15 cellular contexts compared by ENCODE assay signal in the genomic region with DNA sequence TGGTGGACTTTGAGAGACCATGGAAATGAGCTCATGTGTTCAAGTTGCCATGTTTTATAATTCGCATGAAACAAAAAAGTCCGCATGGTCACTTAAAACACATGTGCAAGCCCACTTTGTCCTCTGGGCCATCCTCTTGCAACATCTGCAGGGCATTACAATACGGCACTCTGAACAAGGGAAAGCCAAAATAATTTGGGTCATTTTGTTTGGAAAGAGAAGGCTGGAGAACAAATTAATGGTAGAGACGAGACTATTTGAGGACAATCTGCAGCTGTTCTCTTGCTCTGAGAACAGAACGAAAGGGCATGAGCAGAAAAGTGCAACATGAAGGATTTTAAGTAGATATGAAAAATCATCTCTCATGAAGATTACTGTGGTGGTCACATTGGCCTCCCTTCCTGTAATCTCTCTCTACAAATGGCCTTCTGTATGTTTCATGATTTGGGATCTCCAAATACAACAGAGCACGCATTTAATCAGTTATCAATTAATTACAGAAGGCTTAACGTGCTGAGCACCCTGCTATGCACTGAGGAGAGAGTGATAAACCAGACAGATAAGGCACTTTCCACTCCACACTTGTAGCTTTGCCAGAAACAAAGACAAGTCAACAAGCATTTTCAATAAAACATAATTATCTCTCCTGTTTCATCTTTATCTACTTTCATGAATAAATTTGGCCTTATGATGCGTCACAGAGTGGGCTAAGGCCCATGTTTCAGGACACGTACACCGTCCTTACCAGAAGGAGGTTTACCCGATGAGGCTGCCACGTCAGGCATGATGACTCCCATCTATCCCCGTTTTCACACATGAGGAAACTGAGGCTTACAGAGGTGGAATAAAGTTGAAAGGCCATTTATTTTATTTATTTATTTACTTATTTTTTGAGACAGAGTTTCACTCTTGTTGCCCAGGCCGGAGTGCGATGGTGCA.
DNase-seq lines count a peak whose midpoint lies in the region; ATAC-seq and TF ChIP-seq lines count a peak whose summit lies in the region.
"Had no signal": no experiment of that assay in that cellular context is flagged by ENCODE, and none has a peak within 500 bp of the region (broad histone marks: within the 10 kb centered on the region; RNA-seq: fewer than 3 reads in every experiment).

No MANE protein-coding gene starts in this region.

- H3K27ac Mint-ChIP-seq in endodermal cell: no peak overlapping the region
- H3K27ac Mint-ChIP-seq: B cell; CD4-positive, CD25-positive, alpha-beta regulatory T cell; HFFc6 had no signal

- H3K4me3 ChIP-seq in SK-N-SH (ENCODE audit: low read depth in 2 of 2, low read length in 1 of 2) (no peak overlapping the region), endodermal cell (ENCODE audit: low read length) (peak overlapping the region; percentile 51), hepatocyte (no peak overlapping the region), upper lobe of right lung (no peak overlapping the region)

- no peaks in the 10 kb centered on the region for H4K20me1 ChIP-seq in SK-N-SH (ENCODE audit: insufficient read depth)
- H4K20me1 ChIP-seq in hepatocyte (ENCODE audit: insufficient read depth, poor library complexity, severe bottlenecking): no peaks in the 10 kb centered on the region

- TF ChIP-seq EP300 in SK-N-SH (IDR thresholded peaks at IDR 0.05; ENCODE audit: borderline replicate concordance in 1 of 2, low read depth in 1 of 2, low read length in 1 of 2): no peak

- peaks cover 25% of the 10 kb centered on the region for H3K4me1 Mint-ChIP-seq in endodermal cell
- H3K4me1 Mint-ChIP-seq: CD4-positive, CD25-positive, alpha-beta regulatory T cell had no signal

- H3K27me3 ChIP-seq in SK-N-SH (ENCODE audit: insufficient read depth) (no peaks in the 10 kb centered on the region), endodermal cell (ENCODE audit: control insufficient read depth, insufficient read depth, low read length, poor library complexity, severe bottlenecking) (no peaks in the 10 kb centered on the region), hepatocyte (no peaks in the 10 kb centered on the region), upper lobe of right lung (no peaks in the 10 kb centered on the region)

- no peak overlapping the region for H3K27ac ChIP-seq in SK-N-SH (ENCODE audit: low read depth in 2 of 2, low read length in 1 of 2)
- no peak overlapping the region for H3K27ac ChIP-seq in endodermal cell (ENCODE audit: low read depth, low read length)
- H3K27ac ChIP-seq in hepatocyte: no peak overlapping the region
- peak overlapping the region; percentile 55 for H3K27ac ChIP-seq in upper lobe of right lung

- H3K4me2 ChIP-seq in SK-N-SH (no peak overlapping the region), hepatocyte (peak overlapping the region; percentile 16)

- no peaks in the 10 kb centered on the region for H3K9me2 ChIP-seq in SK-N-SH
- H3K9me2 ChIP-seq in hepatocyte (replicated peaks; ENCODE audit: insufficient read depth): no peaks in the 10 kb centered on the region

- DNase-seq in SK-N-SH: peak; percentile 39
- DNase-seq in endodermal cell: no peak
- DNase-seq in hepatocyte (ENCODE audit: low spot score): no peak
- no peak for DNase-seq in upper lobe of right lung
- DNase-seq in NCI-H446 treated with DMSO at 0.1 percent for 48 hours (lab: John Stamatoyannopoulos, UW): no peak
- DNase-seq in SIG-M5 (lab: John Stamatoyannopoulos, UW): no peak
- DNase-seq: CD4-positive, CD25-positive, alpha-beta regulatory T cell; EL; HFFc6; KG1; NCI-H1417 treated with DMSO at 0.1 percent for 48 hours; NCI-H2029 treated with DMSO at 0.1 percent for 48 hours; NCI-H524 had no signal

- TF ChIP-seq RAD21 in SK-N-SH (IDR thresholded peaks at IDR 0.05; ENCODE audit: low read length): no peak

- H3K4me1 ChIP-seq in SK-N-SH (ENCODE audit: control insufficient read depth in 1 of 2, insufficient read depth in 2 of 2, low read depth in 1 of 2, low read length in 1 of 2) (no peaks in the 10 kb centered on the region; a peak in 1 of 4 replicates), endodermal cell (ENCODE audit: control insufficient read depth, insufficient read depth, low read length) (peaks cover 11% of the 10 kb centered on the region), hepatocyte (ENCODE audit: insufficient read depth) (peaks cover 21% of the 10 kb centered on the region), upper lobe of right lung (peaks cover 16% of the 10 kb centered on the region)

- 60% methylated on average over 15 of the region's 15 CpGs for WGBS in SK-N-SH (ENCODE audit: low lambda C conversion rate)
- 87 to 91% methylated on average over 13 to 15 of the region's 15 CpGs for WGBS in endodermal cell (ENCODE audit: insufficient coverage in 1 of 2, insufficient read length in 1 of 2), 2 experiments
- 79% methylated on average over 15 of the region's 15 CpGs for WGBS in hepatocyte (ENCODE audit: low lambda C conversion rate, missing lambda C conversion rate)

- TF ChIP-seq CTCF in SK-N-SH (IDR thresholded peaks at IDR 0.05): no peak
- no peak for TF ChIP-seq CTCF in endodermal cell (conservative IDR thresholded peaks at IDR 0.05)
- TF ChIP-seq CTCF in hepatocyte (IDR thresholded peaks at IDR 0.05; ENCODE audit: poor library complexity): no peak
- TF ChIP-seq CTCF in upper lobe of right lung (IDR thresholded peaks at IDR 0.05): no peak

- CTCF ChIA-PET in SK-N-SH (lab: Yijun Ruan, JAX): interaction anchor here (0.8 kb wide), 1 partner anchor 17 kb away, joined by 5 read pairs; no protein-coding TSS in a partner anchor

- H3K9me3 Mint-ChIP-seq in endodermal cell: no peaks in the 10 kb centered on the region

- intact Hi-C loops in upper lobe of right lung (cut with DNase I): no loop called here

- POLR2A ChIA-PET in SK-N-SH (lab: Yijun Ruan, JAX): no interaction called here

- no peaks in the 10 kb centered on the region for H3K36me3 Mint-ChIP-seq in endodermal cell (ENCODE audit: low read depth)
- H3K36me3 Mint-ChIP-seq: CD4-positive, CD25-positive, alpha-beta regulatory T cell had no signal

- ATAC-seq in upper lobe of right lung: no peak
- ATAC-seq in GM18520 (IDR thresholded peaks at IDR 0.05; ENCODE audit: unreplicated experiment): no peak

- no peak overlapping the region for H3K4me3 Mint-ChIP-seq in endodermal cell
- H3K4me3 Mint-ChIP-seq: B cell; CD4-positive, CD25-positive, alpha-beta regulatory T cell; HFFc6 had no signal

- H3F3A ChIP-seq in SK-N-SH (replicated peaks; ENCODE audit: insufficient read depth): no peaks in the 10 kb centered on the region

- H3K27me3 Mint-ChIP-seq in endodermal cell (ENCODE audit: insufficient read depth): peaks cover 27% of the 10 kb centered on the region
- H3K27me3 Mint-ChIP-seq: B cell; CD4-positive, CD25-positive, alpha-beta regulatory T cell had no signal

- H3K79me2 ChIP-seq in SK-N-SH (ENCODE audit: insufficient read depth): no peaks in the 10 kb centered on the region
- H3K79me2 ChIP-seq in hepatocyte: peaks cover 4% of the 10 kb centered on the region

- H3K9me3 ChIP-seq in SK-N-SH: no peaks in the 10 kb centered on the region
- H3K9me3 ChIP-seq in endodermal cell (ENCODE audit: control insufficient read depth, low read length): no peaks in the 10 kb centered on the region
- no peaks in the 10 kb centered on the region for H3K9me3 ChIP-seq in hepatocyte (ENCODE audit: low read depth)
- no peaks in the 10 kb centered on the region for H3K9me3 ChIP-seq in upper lobe of right lung

- H3K9ac ChIP-seq in SK-N-SH (no peak overlapping the region), endodermal cell (ENCODE audit: extremely low read depth, low read length, poor library complexity, severe bottlenecking) (no peak overlapping the region)

- H2AFZ ChIP-seq in SK-N-SH (ENCODE audit: low read depth) (no peak overlapping the region), hepatocyte (no peak overlapping the region)

- no peaks in the 10 kb centered on the region for H3K36me3 ChIP-seq in SK-N-SH (replicated peaks in 1 of 2; ENCODE audit: control insufficient read depth in 1 of 2, insufficient read depth in 2 of 2, low read length in 1 of 2)
- H3K36me3 ChIP-seq in endodermal cell (ENCODE audit: control insufficient read depth, insufficient read depth, low read length): no peaks in the 10 kb centered on the region
- H3K36me3 ChIP-seq in hepatocyte (replicated peaks; ENCODE audit: insufficient read depth, low read depth): no peaks in the 10 kb centered on the region
- no peaks in the 10 kb centered on the region for H3K36me3 ChIP-seq in upper lobe of right lung

TF ChIP-seq in SK-N-SH, 30 proteins besides CTCF, POLR2A, EP300 and RAD21 (continues in another document):
- no peak for TF ChIP-seq JUND (IDR thresholded peaks at IDR 0.05)
- peak; percentile 85 for TF ChIP-seq GATA2 (CRISPR knock-in tag; IDR thresholded peaks at IDR 0.05)
- TF ChIP-seq NRF1 (IDR thresholded peaks at IDR 0.05; ENCODE audit: low read depth, low read length): no peak
- TF ChIP-seq FOXM1 (IDR thresholded peaks at IDR 0.05; ENCODE audit: low read depth): no peak
- TF ChIP-seq RCOR1 (IDR thresholded peaks at IDR 0.05; ENCODE audit: low read length): peak; percentile 53; the same call in 1 of the 2 replicates
- no peak for TF ChIP-seq NFIC (IDR thresholded peaks at IDR 0.05; ENCODE audit: borderline replicate concordance)
- TF ChIP-seq, protein P1, sequence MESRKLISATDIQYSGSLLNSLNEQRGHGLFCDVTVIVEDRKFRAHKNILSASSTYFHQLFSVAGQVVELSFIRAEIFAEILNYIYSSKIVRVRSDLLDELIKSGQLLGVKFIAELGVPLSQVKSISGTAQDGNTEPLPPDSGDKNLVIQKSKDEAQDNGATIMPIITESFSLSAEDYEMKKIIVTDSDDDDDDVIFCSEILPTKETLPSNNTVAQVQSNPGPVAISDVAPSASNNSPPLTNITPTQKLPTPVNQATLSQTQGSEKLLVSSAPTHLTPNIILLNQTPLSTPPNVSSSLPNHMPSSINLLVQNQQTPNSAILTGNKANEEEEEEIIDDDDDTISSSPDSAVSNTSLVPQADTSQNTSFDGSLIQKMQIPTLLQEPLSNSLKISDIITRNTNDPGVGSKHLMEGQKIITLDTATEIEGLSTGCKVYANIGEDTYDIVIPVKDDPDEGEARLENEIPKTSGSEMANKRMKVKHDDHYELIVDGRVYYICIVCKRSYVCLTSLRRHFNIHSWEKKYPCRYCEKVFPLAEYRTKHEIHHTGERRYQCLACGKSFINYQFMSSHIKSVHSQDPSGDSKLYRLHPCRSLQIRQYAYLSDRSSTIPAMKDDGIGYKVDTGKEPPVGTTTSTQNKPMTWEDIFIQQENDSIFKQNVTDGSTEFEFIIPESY (IDR thresholded peaks at IDR 0.05; ENCODE audit: borderline replicate concordance, low read depth): no peak
- TF ChIP-seq SMC3 (IDR thresholded peaks at IDR 0.05; ENCODE audit: low read depth, low read length): no peak
- TF ChIP-seq, protein P2, sequence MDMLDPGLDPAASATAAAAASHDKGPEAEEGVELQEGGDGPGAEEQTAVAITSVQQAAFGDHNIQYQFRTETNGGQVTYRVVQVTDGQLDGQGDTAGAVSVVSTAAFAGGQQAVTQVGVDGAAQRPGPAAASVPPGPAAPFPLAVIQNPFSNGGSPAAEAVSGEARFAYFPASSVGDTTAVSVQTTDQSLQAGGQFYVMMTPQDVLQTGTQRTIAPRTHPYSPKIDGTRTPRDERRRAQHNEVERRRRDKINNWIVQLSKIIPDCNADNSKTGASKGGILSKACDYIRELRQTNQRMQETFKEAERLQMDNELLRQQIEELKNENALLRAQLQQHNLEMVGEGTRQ (IDR thresholded peaks at IDR 0.05; ENCODE audit: borderline replicate concordance, low read depth, low read length): no peak
